Comparison of ENCODE assay signal across 8 cellular contexts in genomic region chr1:98054367-98054701, GRCh38.
DNase-seq lines count a peak whose midpoint lies in the region; ATAC-seq lines count a peak whose summit lies in the region.

No MANE protein-coding gene starts in this region.

- H3K4me1 Mint-ChIP-seq in activated CD8-positive, alpha-beta memory T cell treated with anti-CD3 and anti-CD28 coated beads, Interleukin-2, amount 10 ng/mL, durations not matched to agents 7 days and 5 days, result peaks cover 20% of the 10 kb centered on the region
- peaks cover 20% of the 10 kb centered on the region for H3K4me1 Mint-ChIP-seq in activated T-helper 2 cell treated with anti-CD3 and anti-CD28 coated beads, Interferon-gamma antibody, Interleukin-2, Interleukin-4, amounts not matched to agents 10 μg/mL and 5 μg/mL and 100 μg/mL, durations not matched to agents 14 hours and 24 hours and 36 hours (ENCODE audit: low read depth)
- H3K4me1 Mint-ChIP-seq in immature natural killer cell, result peaks cover 17 to 19% of the 10 kb centered on the region in 2 donors

- H3K27ac ChIP-seq in subcutaneous abdominal adipose tissue (ENCODE audit: low read depth, low read length), result no peak overlapping the region

- peaks cover 13 to 25% (median 21%) of the 10 kb centered on the region in 5 donors for H3K27me3 ChIP-seq in subcutaneous abdominal adipose tissue (ENCODE audit: control insufficient read depth in 5 of 5, insufficient read depth in 4 of 5, low read length in 5 of 5)

- no peak overlapping the region for H3K27ac Mint-ChIP-seq in activated CD8-positive, alpha-beta memory T cell treated with anti-CD3 and anti-CD28 coated beads, Interleukin-2, amount 10 ng/mL, durations not matched to agents 7 days and 5 days
- H3K27ac Mint-ChIP-seq in activated T-helper 2 cell treated with anti-CD3 and anti-CD28 coated beads, Interferon-gamma antibody, Interleukin-2, Interleukin-4, amounts not matched to agents 10 μg/mL and 5 μg/mL and 100 μg/mL, durations not matched to agents 14 hours and 24 hours and 36 hours, result no peak overlapping the region
- no peak overlapping the region for H3K27ac Mint-ChIP-seq in immature natural killer cell

- peak overlapping the region; percentile 54 for H3K4me3 Mint-ChIP-seq in activated CD8-positive, alpha-beta memory T cell treated with anti-CD3 and anti-CD28 coated beads, Interleukin-2, amount 10 ng/mL, durations not matched to agents 7 days and 5 days
- H3K4me3 Mint-ChIP-seq in activated T-helper 2 cell treated with anti-CD3 and anti-CD28 coated beads, Interferon-gamma antibody, Interleukin-2, Interleukin-4, amounts not matched to agents 10 μg/mL and 5 μg/mL and 100 μg/mL, durations not matched to agents 14 hours and 24 hours and 36 hours (ENCODE audit: low read depth), result peak overlapping the region; percentile 61
- H3K4me3 Mint-ChIP-seq in immature natural killer cell, result peak overlapping the region; percentile 43 to 90 (median 79)

- H3K36me3 Mint-ChIP-seq in activated CD8-positive, alpha-beta memory T cell treated with anti-CD3 and anti-CD28 coated beads, Interleukin-2, amount 10 ng/mL, durations not matched to agents 7 days and 5 days, result no peaks in the 10 kb centered on the region
- no peaks in the 10 kb centered on the region for H3K36me3 Mint-ChIP-seq in activated T-helper 2 cell treated with anti-CD3 and anti-CD28 coated beads, Interferon-gamma antibody, Interleukin-2, Interleukin-4, amounts not matched to agents 10 μg/mL and 5 μg/mL and 100 μg/mL, durations not matched to agents 14 hours and 24 hours and 36 hours (ENCODE audit: low read depth)
- H3K36me3 Mint-ChIP-seq in immature natural killer cell, result no peaks in the 10 kb centered on the region

- no peak for ATAC-seq in activated CD8-positive, alpha-beta memory T cell treated with anti-CD3 and anti-CD28 coated beads, Interleukin-2, amount 10 ng/mL, durations not matched to agents 7 days and 5 days
- ATAC-seq in HG02970 (IDR thresholded peaks at IDR 0.05; ENCODE audit: low FRiP score, unreplicated experiment) (no peak), HG03135 (IDR thresholded peaks at IDR 0.05; ENCODE audit: unreplicated experiment) (no peak)

- H3K27me3 Mint-ChIP-seq in activated CD8-positive, alpha-beta memory T cell treated with anti-CD3 and anti-CD28 coated beads, Interleukin-2, amount 10 ng/mL, durations not matched to agents 7 days and 5 days, result peaks cover 85% of the 10 kb centered on the region
- H3K27me3 Mint-ChIP-seq in activated T-helper 2 cell treated with anti-CD3 and anti-CD28 coated beads, Interferon-gamma antibody, Interleukin-2, Interleukin-4, amounts not matched to agents 10 μg/mL and 5 μg/mL and 100 μg/mL, durations not matched to agents 14 hours and 24 hours and 36 hours (ENCODE audit: low read depth), result peaks cover 85% of the 10 kb centered on the region
- peaks cover 19 to 38% (median 20%) of the 10 kb centered on the region in 3 donors for H3K27me3 Mint-ChIP-seq in immature natural killer cell (ENCODE audit: low read depth in 3 of 3)

- H3K4me1 ChIP-seq in subcutaneous abdominal adipose tissue (ENCODE audit: control insufficient read depth in 5 of 5, insufficient read depth in 5 of 5, low read length in 5 of 5), result peaks cover 0 to 14% (median 11%) of the 10 kb centered on the region in 5 donors

- peak overlapping the region; percentile 16 to 84 (median 65) for H3K4me3 ChIP-seq in subcutaneous abdominal adipose tissue (ENCODE audit: low read depth in 1 of 5, low read length in 5 of 5)

- H3K9ac ChIP-seq in subcutaneous abdominal adipose tissue (ENCODE audit: low read length in 5 of 5), result no peak overlapping the region

- CTCF ChIA-PET in activated CD8-positive, alpha-beta memory T cell treated with anti-CD3 and anti-CD28 coated beads, Interleukin-2, amount 10 ng/mL, durations not matched to agents 7 days and 5 days (lab: Charles Lee), result interaction anchor here (0.6 to 2.1 kb wide), 15 partner anchors 8 to 1089 kb away, joined by 3 to 17 read pairs (median 4); no protein-coding TSS in a partner anchor

- no peak for DNase-seq in activated CD8-positive, alpha-beta memory T cell treated with anti-CD3 and anti-CD28 coated beads, Interleukin-2, amount 10 ng/mL, durations not matched to agents 7 days and 5 days
- no peak for DNase-seq in activated CD8-positive, alpha-beta memory T cell treated with anti-CD3 and anti-CD28 coated beads, Interleukin-2, amount 50 U/mL, for 48 hours
- no peak for DNase-seq in activated T-helper 2 cell treated with anti-CD3 and anti-CD28 coated beads, Interferon-gamma antibody, Interleukin-2, Interleukin-4, amounts not matched to agents 10 μg/mL and 5 μg/mL and 100 μg/mL, durations not matched to agents 14 hours and 24 hours and 36 hours (ENCODE audit: low spot score)
- DNase-seq in immature natural killer cell (no peak), NCI-H82 (lab: John Stamatoyannopoulos, UW) (no peak)

- no peaks in the 10 kb centered on the region for H3K9me3 ChIP-seq in subcutaneous abdominal adipose tissue (ENCODE audit: control insufficient read depth in 5 of 5, low read length in 5 of 5)

- H3K9me3 Mint-ChIP-seq in activated CD8-positive, alpha-beta memory T cell treated with anti-CD3 and anti-CD28 coated beads, Interleukin-2, amount 10 ng/mL, durations not matched to agents 7 days and 5 days (ENCODE audit: low read depth), result no peaks in the 10 kb centered on the region
- no peaks in the 10 kb centered on the region for H3K9me3 Mint-ChIP-seq in activated T-helper 2 cell treated with anti-CD3 and anti-CD28 coated beads, Interferon-gamma antibody, Interleukin-2, Interleukin-4, amounts not matched to agents 10 μg/mL and 5 μg/mL and 100 μg/mL, durations not matched to agents 14 hours and 24 hours and 36 hours
- no peaks in the 10 kb centered on the region for H3K9me3 Mint-ChIP-seq in immature natural killer cell

- intact Hi-C loops in activated T-helper 2 cell treated with anti-CD3 and anti-CD28 coated beads, Interferon-gamma antibody, Interleukin-2, Interleukin-4, amounts not matched to agents 10 μg/mL and 5 μg/mL and 100 μg/mL, durations not matched to agents 14 hours and 24 hours and 36 hours (cut with micrococcal nuclease), result loop anchor here (5.0 kb wide), 3 partner anchors 52 to 812 kb away; no protein-coding TSS in a partner anchor

- H3K36me3 ChIP-seq in subcutaneous abdominal adipose tissue (ENCODE audit: control insufficient read depth in 5 of 5, insufficient read depth in 5 of 5, low read length in 5 of 5), result no peaks in the 10 kb centered on the region
